7 cellular contexts compared by ENCODE assay signal in genomic region chr1:184843732-184844495, GRCh38.
DNase-seq lines count a peak whose midpoint lies in the region; ATAC-seq and TF ChIP-seq lines count a peak whose summit lies in the region.

No MANE protein-coding gene starts in this region.

- no peak for TF ChIP-seq CTCF in neutrophil (IDR thresholded peaks at IDR 0.05)
- TF ChIP-seq CTCF in OCI-LY7 (conservative IDR thresholded peaks at IDR 0.05; ENCODE audit: low read length): no peak
- TF ChIP-seq CTCF in type B pancreatic cell (conservative IDR thresholded peaks at IDR 0.05): no peak

- ATAC-seq in GM19467 (IDR thresholded peaks at IDR 0.05; ENCODE audit: unreplicated experiment): peak; percentile 100
- peak; percentile 100 for ATAC-seq in HG03175 (IDR thresholded peaks at IDR 0.05; ENCODE audit: unreplicated experiment)

- H3K36me3 Mint-ChIP-seq in type B pancreatic cell: no peaks in the 10 kb centered on the region

- DNase-seq in activated CD4-positive, alpha-beta T cell treated with anti-CD3 and anti-CD28 coated beads, Interleukin-2, amount 50 U/mL, for 48 hours: peak; percentile 35 to 53
- no peak for DNase-seq in DMS153 (lab: John Stamatoyannopoulos, UW)
- no peak for DNase-seq in OCI-LY7 (ENCODE audit: low spot score)
- no peak for DNase-seq in type B pancreatic cell (ENCODE audit: extremely low spot score, unreplicated experiment)

- H3K9me3 Mint-ChIP-seq in type B pancreatic cell: no peaks in the 10 kb centered on the region

- H3K27ac ChIP-seq in neutrophil: peak overlapping the region; percentile 38
- no peak overlapping the region for H3K27ac ChIP-seq in OCI-LY7 (ENCODE audit: low read depth, low read length, poor library complexity, severe bottlenecking)

- H3K36me3 ChIP-seq in neutrophil (peaks cover 13% of the 10 kb centered on the region), OCI-LY7 (ENCODE audit: insufficient read depth, low read length) (no peaks in the 10 kb centered on the region)

- no peaks in the 10 kb centered on the region for H3K4me1 Mint-ChIP-seq in type B pancreatic cell (ENCODE audit: unreplicated experiment)

- H3K9me3 ChIP-seq in neutrophil: no peaks in the 10 kb centered on the region
- H3K9me3 ChIP-seq in OCI-LY7 (ENCODE audit: low read length): no peaks in the 10 kb centered on the region

- POLR2A ChIA-PET in OCI-LY7 (lab: Charles Lee): no interaction called here

- H3K27me3 Mint-ChIP-seq in type B pancreatic cell: peaks cover 3% of the 10 kb centered on the region

- intact Hi-C loops in OCI-LY7 (cut with micrococcal nuclease; ENCODE audit: unreplicated experiment): no loop called here

- no peak overlapping the region for H3K4me3 Mint-ChIP-seq in type B pancreatic cell

- H3K27me3 ChIP-seq in neutrophil: no peaks in the 10 kb centered on the region

- H3K79me2 ChIP-seq in OCI-LY7 (ENCODE audit: insufficient read depth, low read depth, low read length): no peaks in the 10 kb centered on the region

- CTCF ChIA-PET in OCI-LY7 (lab: Charles Lee; ENCODE audit: unreplicated experiment): no interaction called here

- H4K20me1 ChIP-seq in OCI-LY7 (ENCODE audit: insufficient read depth, low read length): no peaks in the 10 kb centered on the region

- H3K4me3 ChIP-seq in neutrophil (ENCODE audit: low read depth in 1 of 2, low read length in 1 of 2) (no peak overlapping the region), OCI-LY7 (ENCODE audit: low read depth, low read length, poor library complexity, severe bottlenecking) (no peak overlapping the region)

- H3K27ac Mint-ChIP-seq in type B pancreatic cell: no peak overlapping the region

- no peaks in the 10 kb centered on the region for H3K9me2 ChIP-seq in OCI-LY7 (ENCODE audit: insufficient read depth, low read length)

- no peak overlapping the region for H2AFZ ChIP-seq in OCI-LY7 (ENCODE audit: low read length)

- H3K4me1 ChIP-seq in neutrophil (ENCODE audit: control insufficient read depth in 1 of 2, insufficient read depth in 1 of 2, low read depth in 1 of 2, low read length in 1 of 2): no peaks in the 10 kb centered on the region
- H3K4me1 ChIP-seq in OCI-LY7 (ENCODE audit: insufficient read depth, low read length, poor library complexity, severe bottlenecking): no peaks in the 10 kb centered on the region

- no TSS peak for BruUV-seq in OCI-LY7 (replicated peaks; lab: Mats Ljungman, UMichigan)

- H3K4me2 ChIP-seq in OCI-LY7 (ENCODE audit: low read length): no peak overlapping the region

Comparison
In these comparisons a context has a peak if more than half of its experiments do, and no peak if none do; other contexts are left out.
1. DNase-seq: peak in activated CD4-positive, alpha-beta T cell treated with anti-CD3 and anti-CD28 coated beads, Interleukin-2, amount 50 U/mL, for 48 hours (2 of 2); none in DMS153 (single experiment), OCI-LY7 (single experiment) and type B pancreatic cell (single experiment).